ENCODE assay signal across 16 cellular contexts in genomic region chr10:19993714-19994343, GRCh38.
DNase-seq lines count a peak whose midpoint lies in the region; ATAC-seq and TF ChIP-seq lines count a peak whose summit lies in the region.
"Had no signal": no experiment of that assay in that cellular context is flagged by ENCODE, and none has a peak within 500 bp of the region (broad histone marks: within the 10 kb centered on the region; RNA-seq: fewer than 3 reads in every experiment).

No MANE protein-coding gene starts in this region.

- TF ChIP-seq CTCF in foreskin fibroblast (IDR thresholded peaks at IDR 0.05; ENCODE audit: low read depth, low read length): no peak

- ATAC-seq in GM18520 (IDR thresholded peaks at IDR 0.05; ENCODE audit: unreplicated experiment): peak; percentile 53
- ATAC-seq in HG02759 (IDR thresholded peaks at IDR 0.05; ENCODE audit: unreplicated experiment): peak; percentile 60

- DNase-seq in LHCN-M2 (ENCODE audit: low read depth) (peak; percentile 67), kidney tubule cell (ENCODE audit: low spot score) (peak; percentile 81), foreskin fibroblast (no peak), SW 1271 (lab: John Stamatoyannopoulos, UW) (no peak), pons (ENCODE audit: low spot score) (no peak), T1000 (lab: John Stamatoyannopoulos, UW) (no peak)
- DNase-seq: activated CD4-positive, CD25-positive, alpha-beta regulatory T cell treated with anti-CD3 and anti-CD28 coated beads, Interleukin-2, amount 50 U/mL, for 72 hours; activated T-cell treated with anti-CD3 and anti-CD28 coated beads for 4 hours; adrenal gland; dorsolateral prefrontal cortex; immature natural killer cell; retina; stimulated activated CD4-positive, alpha-beta T cell treated with anti-CD3 and anti-CD28 coated beads, Interleukin-4, amount 100 ng/mL, for 24 hours; stimulated activated naive CD4-positive, alpha-beta T cell had no signal

- no peak overlapping the region for H3K4me3 ChIP-seq in foreskin fibroblast (ENCODE audit: low read depth in 1 of 2, low read length in 2 of 2)
- H3K4me3 ChIP-seq: adrenal gland, dorsolateral prefrontal cortex had no signal

Comparison
In these comparisons a context has a peak if more than half of its experiments do, and no peak if none do; other contexts are left out.
1. DNase-seq: peak in LHCN-M2 (single experiment) and kidney tubule cell (single experiment); none in foreskin fibroblast (0 of 2), SW 1271 (0 of 2), pons (single experiment) and T1000 (single experiment).